42 cellular contexts compared by ENCODE assay signal in genomic region chr2:157287160-157287559, GRCh38. TPM values are rescaled to one million over a fixed set of nuclear protein-coding genes. Genes with fewer than 3 reads are reported as not detected.
"Had no signal": no experiment of that assay in that cellular context is flagged by ENCODE, and none has a peak within 500 bp of the region (broad histone marks: within the 10 kb centered on the region; RNA-seq: fewer than 3 reads in every experiment).

No MANE protein-coding gene starts in this region.

- H3K9me3 ChIP-seq: adrenal gland, ascending aorta, body of pancreas, breast epithelium had no signal

- H3K36me3 Mint-ChIP-seq: activated naive CD4-positive, alpha-beta T cell treated with anti-CD3 and anti-CD28 coated beads, Interleukin-2, amount 10 ng/mL, durations not matched to agents 7 days and 5 days; activated naive CD4-positive, alpha-beta T cell treated with anti-CD3 and anti-CD28 coated beads, Interleukin-2, amount 50 U/mL, for 72 hours; activated naive CD8-positive, alpha-beta T cell; activated naive CD8-positive, alpha-beta T cell treated with anti-CD3 and anti-CD28 coated beads for 36 hours; activated naive CD8-positive, alpha-beta T cell treated with anti-CD3 and anti-CD28 coated beads, Interleukin-2, amount 10 ng/mL, durations not matched to agents 7 days and 5 days; brain had no signal

- H3K27me3 ChIP-seq: adrenal gland, ascending aorta, body of pancreas, brain microvascular endothelial cell, breast epithelium, cardiac muscle cell had no signal

- H3K27ac Mint-ChIP-seq: activated naive CD4-positive, alpha-beta T cell treated with anti-CD3 and anti-CD28 coated beads for 36 hours; activated naive CD4-positive, alpha-beta T cell treated with anti-CD3 and anti-CD28 coated beads, Interleukin-2, amount 10 ng/mL, durations not matched to agents 7 days and 5 days; activated naive CD4-positive, alpha-beta T cell treated with anti-CD3 and anti-CD28 coated beads, Interleukin-2, amount 50 U/mL, for 24 hours; activated naive CD4-positive, alpha-beta T cell treated with anti-CD3 and anti-CD28 coated beads, Interleukin-2, amount 50 U/mL, for 72 hours; activated naive CD8-positive, alpha-beta T cell; activated naive CD8-positive, alpha-beta T cell treated with anti-CD3 and anti-CD28 coated beads for 36 hours; activated naive CD8-positive, alpha-beta T cell treated with anti-CD3 and anti-CD28 coated beads, Interleukin-2, amount 10 ng/mL, durations not matched to agents 7 days and 5 days; activated naive CD8-positive, alpha-beta T cell treated with anti-CD3 and anti-CD28 coated beads, Interleukin-2, amount 50 U/mL, for 24 hours; activated T-cell treated with anti-CD3 and anti-CD28 coated beads, Interleukin-2, amount 50 U/mL, for 24 hours; activated T-helper 1 cell treated with anti-CD3 and anti-CD28 coated beads, Interleukin-12 subunit alpha, Interleukin-12 subunit beta, Interleukin-2, Interleukin-4 antibody, amounts not matched to agents 30 ng/mL and 10 ng/mL and 1 ng/mL, durations not matched to agents 14 hours and 24 hours and 36 hours; activated T-helper 17 cell treated with anti-CD3 and anti-CD28 coated beads, Interleukin-2, amount 50 U/mL, for 72 hours; activated T-helper 2 cell treated with anti-CD3 and anti-CD28 coated beads, Interferon-gamma antibody, Interleukin-2, Interleukin-4, amounts not matched to agents 10 μg/mL and 5 μg/mL and 100 μg/mL, durations not matched to agents 14 hours and 24 hours and 36 hours; brain had no signal

- H3K9me3 Mint-ChIP-seq: activated naive CD4-positive, alpha-beta T cell treated with anti-CD3 and anti-CD28 coated beads for 36 hours; activated naive CD4-positive, alpha-beta T cell treated with anti-CD3 and anti-CD28 coated beads, Interleukin-2, amount 10 ng/mL, durations not matched to agents 7 days and 5 days; activated naive CD4-positive, alpha-beta T cell treated with anti-CD3 and anti-CD28 coated beads, Interleukin-2, amount 50 U/mL, for 24 hours; activated naive CD4-positive, alpha-beta T cell treated with anti-CD3 and anti-CD28 coated beads, Interleukin-2, amount 50 U/mL, for 72 hours; activated naive CD8-positive, alpha-beta T cell treated with anti-CD3 and anti-CD28 coated beads for 36 hours; activated naive CD8-positive, alpha-beta T cell treated with anti-CD3 and anti-CD28 coated beads, Interleukin-2, amount 10 ng/mL, durations not matched to agents 7 days and 5 days; activated naive CD8-positive, alpha-beta T cell treated with anti-CD3 and anti-CD28 coated beads, Interleukin-2, amount 50 U/mL, for 24 hours; activated T-cell treated with anti-CD3 and anti-CD28 coated beads, Interleukin-2, amount 50 U/mL, for 24 hours; activated T-cell treated with anti-CD3 and anti-CD28 coated beads, Interleukin-2, amount 50 U/mL, for 4 hours; activated T-cell treated with anti-CD3 and anti-CD28 coated beads, Interleukin-2, amount 50 U/mL, for 72 hours; activated T-helper 1 cell treated with anti-CD3 and anti-CD28 coated beads, Interleukin-12 subunit alpha, Interleukin-12 subunit beta, Interleukin-2, Interleukin-4 antibody, amounts not matched to agents 30 ng/mL and 10 ng/mL and 1 ng/mL, durations not matched to agents 14 hours and 24 hours and 36 hours; activated T-helper 17 cell treated with anti-CD3 and anti-CD28 coated beads, Interleukin-2, amount 50 U/mL, for 72 hours; activated T-helper 2 cell treated with anti-CD3 and anti-CD28 coated beads, Interferon-gamma antibody, Interleukin-2, Interleukin-4, amounts not matched to agents 10 μg/mL and 5 μg/mL and 100 μg/mL, durations not matched to agents 14 hours and 24 hours and 36 hours; brain; central memory CD8-positive, alpha-beta T cell had no signal

- H3K27ac ChIP-seq: adrenal gland, ascending aorta, body of pancreas, brain microvascular endothelial cell, breast epithelium, cardiac muscle cell had no signal

- FAIRE-seq: astrocyte, bronchial epithelial cell had no signal

- H3K4me3 Mint-ChIP-seq: activated naive CD4-positive, alpha-beta T cell treated with anti-CD3 and anti-CD28 coated beads for 36 hours; activated naive CD4-positive, alpha-beta T cell treated with anti-CD3 and anti-CD28 coated beads, Interleukin-2, amount 10 ng/mL, durations not matched to agents 7 days and 5 days; activated naive CD4-positive, alpha-beta T cell treated with anti-CD3 and anti-CD28 coated beads, Interleukin-2, amount 50 U/mL, for 24 hours; activated naive CD8-positive, alpha-beta T cell; activated naive CD8-positive, alpha-beta T cell treated with anti-CD3 and anti-CD28 coated beads for 36 hours; activated naive CD8-positive, alpha-beta T cell treated with anti-CD3 and anti-CD28 coated beads, Interleukin-2, amount 10 ng/mL, durations not matched to agents 7 days and 5 days; activated naive CD8-positive, alpha-beta T cell treated with anti-CD3 and anti-CD28 coated beads, Interleukin-2, amount 50 U/mL, for 24 hours; activated T-cell treated with anti-CD3 and anti-CD28 coated beads, Interleukin-2, amount 50 U/mL, for 24 hours; activated T-cell treated with anti-CD3 and anti-CD28 coated beads, Interleukin-2, amount 50 U/mL, for 4 hours; activated T-cell treated with anti-CD3 and anti-CD28 coated beads, Interleukin-2, amount 50 U/mL, for 72 hours; activated T-helper 1 cell treated with anti-CD3 and anti-CD28 coated beads, Interleukin-12 subunit alpha, Interleukin-12 subunit beta, Interleukin-2, Interleukin-4 antibody, amounts not matched to agents 30 ng/mL and 10 ng/mL and 1 ng/mL, durations not matched to agents 14 hours and 24 hours and 36 hours; activated T-helper 17 cell treated with anti-CD3 and anti-CD28 coated beads, Interleukin-2, amount 50 U/mL, for 72 hours; brain; central memory CD8-positive, alpha-beta T cell had no signal

- H3K4me1 Mint-ChIP-seq: activated naive CD4-positive, alpha-beta T cell treated with anti-CD3 and anti-CD28 coated beads, Interleukin-2, amount 10 ng/mL, durations not matched to agents 7 days and 5 days; activated naive CD4-positive, alpha-beta T cell treated with anti-CD3 and anti-CD28 coated beads, Interleukin-2, amount 50 U/mL, for 24 hours; activated naive CD8-positive, alpha-beta T cell treated with anti-CD3 and anti-CD28 coated beads for 36 hours; activated naive CD8-positive, alpha-beta T cell treated with anti-CD3 and anti-CD28 coated beads, Interleukin-2, amount 10 ng/mL, durations not matched to agents 7 days and 5 days; activated naive CD8-positive, alpha-beta T cell treated with anti-CD3 and anti-CD28 coated beads, Interleukin-2, amount 50 U/mL, for 24 hours; activated T-helper 17 cell treated with anti-CD3 and anti-CD28 coated beads, Interleukin-2, amount 50 U/mL, for 72 hours; brain; central memory CD8-positive, alpha-beta T cell had no signal

- H3K4me1 ChIP-seq: adrenal gland, ascending aorta, breast epithelium had no signal

- H3K27me3 Mint-ChIP-seq: activated naive CD4-positive, alpha-beta T cell treated with anti-CD3 and anti-CD28 coated beads, Interleukin-2, amount 10 ng/mL, durations not matched to agents 7 days and 5 days; activated naive CD8-positive, alpha-beta T cell treated with anti-CD3 and anti-CD28 coated beads for 36 hours; activated T-cell treated with anti-CD3 and anti-CD28 coated beads, Interleukin-2, amount 50 U/mL, for 24 hours; central memory CD8-positive, alpha-beta T cell had no signal

- H3K4me3 ChIP-seq: adrenal gland, ascending aorta, body of pancreas, breast epithelium, cardiac muscle cell had no signal

- ATAC-seq: activated naive CD4-positive, alpha-beta T cell treated with anti-CD3 and anti-CD28 coated beads, Interleukin-2, amount 50 U/mL, for 72 hours; activated naive CD8-positive, alpha-beta T cell treated with anti-CD3 and anti-CD28 coated beads, Interleukin-2, amount 50 U/mL, for 24 hours; activated T-cell treated with anti-CD3 and anti-CD28 coated beads, Interleukin-2, amount 50 U/mL, for 4 hours; activated T-cell treated with anti-CD3 and anti-CD28 coated beads, Interleukin-2, amount 50 U/mL, for 72 hours; activated T-helper 17 cell treated with anti-CD3 and anti-CD28 coated beads, Interleukin-2, amount 50 U/mL, for 72 hours; body of pancreas had no signal

- H3K36me3 ChIP-seq: adrenal gland, ascending aorta, brain microvascular endothelial cell, breast epithelium, cardiac muscle cell had no signal

- DNase-seq: activated effector memory CD4-positive, alpha-beta T cell treated with anti-CD3 and anti-CD28 coated beads, Interleukin-2, amount 50 U/mL, for 16 hours; activated effector memory CD4-positive, alpha-beta T cell treated with Interleukin-2 at 50 U/mL for 16 hours; activated gamma-delta T cell; activated gamma-delta T cell treated with Interleukin-2 at 50 U/mL for 16 hours; activated naive CD4-positive, alpha-beta T cell; activated naive CD4-positive, alpha-beta T cell treated with anti-CD3 and anti-CD28 coated beads for 36 hours; activated naive CD4-positive, alpha-beta T cell treated with anti-CD3 and anti-CD28 coated beads, Interleukin-2, amount 10 ng/mL, durations not matched to agents 7 days and 5 days; activated naive CD4-positive, alpha-beta T cell treated with anti-CD3 and anti-CD28 coated beads, Interleukin-2, amount 50 U/mL, for 16 hours; activated naive CD4-positive, alpha-beta T cell treated with Interleukin-2 at 50 U/mL for 16 hours; activated naive CD8-positive, alpha-beta T cell treated with anti-CD3 and anti-CD28 coated beads for 36 hours; activated naive CD8-positive, alpha-beta T cell treated with anti-CD3 and anti-CD28 coated beads, Interleukin-2, amount 10 ng/mL, durations not matched to agents 7 days and 5 days; activated naive CD8-positive, alpha-beta T cell treated with anti-CD3 and anti-CD28 coated beads, Interleukin-2, amount 50 U/mL, for 24 hours; activated T-cell treated with anti-CD3 and anti-CD28 coated beads, Interleukin-2, amount 50 U/mL, for 1 hour; activated T-cell treated with anti-CD3 and anti-CD28 coated beads, Interleukin-2, amount 50 U/mL, for 24 hours; activated T-cell treated with anti-CD3 and anti-CD28 coated beads, Interleukin-2, amount 50 U/mL, for 4 hours; activated T-cell treated with anti-CD3 and anti-CD28 coated beads, Interleukin-2, amount 50 U/mL, for 48 hours; activated T-cell treated with anti-CD3 and anti-CD28 coated beads, Interleukin-2, amount 50 U/mL, for 72 hours; adrenal gland; amniotic stem cell; amygdala; anterior cingulate cortex; aorta; body of pancreas; brain microvascular endothelial cell; caudate nucleus; central memory CD4-positive, alpha-beta T cell; cerebellar nuclear complex had no signal

RNA-seq across cellular contexts. Expression of gene GALNT5, which starts 29.7 kb away (rescaled TPM):
- total RNA-seq: activated naive CD4-positive, alpha-beta T cell treated with anti-CD3 and anti-CD28 coated beads for 36 hours; activated naive CD8-positive, alpha-beta T cell treated with anti-CD3 and anti-CD28 coated beads for 36 hours; activated naive CD8-positive, alpha-beta T cell treated with anti-CD3 and anti-CD28 coated beads, Interleukin-2, amount 10 ng/mL, durations not matched to agents 7 days and 5 days; activated T-cell treated with anti-CD3 and anti-CD28 coated beads, Interleukin-2, amount 50 U/mL, for 72 hours; activated T-helper 1 cell treated with anti-CD3 and anti-CD28 coated beads, Interleukin-12 subunit alpha, Interleukin-12 subunit beta, Interleukin-2, Interleukin-4 antibody, amounts not matched to agents 30 ng/mL and 10 ng/mL and 1 ng/mL, durations not matched to agents 14 hours and 24 hours and 36 hours; activated T-helper 2 cell treated with anti-CD3 and anti-CD28 coated beads, Interferon-gamma antibody, Interleukin-2, Interleukin-4, amounts not matched to agents 10 μg/mL and 5 μg/mL and 100 μg/mL, durations not matched to agents 14 hours and 24 hours and 36 hours had no signal

RNA-seq across cellular contexts. Expression of gene ERMN, which starts 38.5 kb away (rescaled TPM):
- total RNA-seq: ascending aorta, bronchial epithelial cell, cardiac septum, chondrocyte had no signal
- polyA plus RNA-seq: aorta, cardiac muscle cell had no signal
